In the genomic region with DNA sequence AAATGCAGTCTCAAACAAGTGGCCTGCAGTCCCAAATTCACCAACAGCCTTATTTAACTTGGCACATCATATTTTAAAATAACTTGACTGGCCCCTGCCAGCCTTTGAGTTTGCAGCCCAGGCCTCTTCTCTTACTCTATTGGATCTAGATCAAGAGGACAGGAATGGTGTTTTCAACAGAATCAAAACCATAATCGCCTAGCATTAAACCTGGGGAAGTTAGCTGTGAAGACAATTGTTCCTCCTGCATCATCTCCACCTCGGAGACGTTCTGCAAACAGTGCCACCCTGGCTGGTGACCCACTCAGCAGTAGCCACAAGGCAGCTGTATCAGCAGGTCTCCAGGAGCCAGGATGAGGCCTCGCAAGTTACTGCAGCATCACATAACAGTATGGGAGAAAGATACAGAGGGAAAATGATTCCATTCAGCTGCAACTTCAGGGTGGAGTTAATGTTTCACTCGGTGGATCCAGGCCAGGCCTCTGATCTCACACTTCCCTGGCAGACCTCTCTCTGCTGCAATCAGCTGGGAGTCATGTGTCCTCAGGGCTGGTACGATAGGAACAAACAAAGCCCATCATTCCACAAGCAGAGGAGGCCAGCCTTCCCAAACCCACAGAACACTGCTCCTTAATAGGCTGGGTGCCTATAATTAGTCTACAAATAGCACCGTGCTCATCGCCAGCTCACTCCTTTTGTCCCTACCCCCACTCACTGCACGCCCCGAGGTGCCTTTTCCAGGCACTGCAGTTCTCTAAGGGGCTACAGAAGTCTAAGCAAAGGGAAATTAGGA, we compare ENCODE assay signal across 8 cellular contexts. TPM values are rescaled to one million over a fixed set of nuclear protein-coding genes. Genes with fewer than 3 reads are reported as not detected.
DNase-seq lines count a peak whose midpoint lies in the region; ATAC-seq and TF ChIP-seq lines count a peak whose summit lies in the region.

No MANE protein-coding gene starts in this region.

- peaks cover 10% of the 10 kb centered on the region for H3K27me3 ChIP-seq in gastroesophageal sphincter
- no peaks in the 10 kb centered on the region for H3K27me3 ChIP-seq in prostate gland (replicated peaks; ENCODE audit: insufficient read depth)

- POLR2A ChIA-PET in HEK293T (lab: Yijun Ruan, JAX) = interaction anchor here (1.3 kb wide), 1 partner anchor 14 kb away, joined by 4 read pairs; no protein-coding TSS in a partner anchor

- no peak for TF ChIP-seq POLR2A in gastroesophageal sphincter (IDR thresholded peaks at IDR 0.05)
- TF ChIP-seq POLR2A in prostate gland (IDR thresholded peaks at IDR 0.05) = no peak

- intact Hi-C loops in prostate gland (cut with DNase I) = loop anchor here (5.0 kb wide), 1 partner anchor 292 kb away; no protein-coding TSS in a partner anchor

- peak overlapping the region in 3 of 4 donors; percentile 63 to 72 (median 70) for H3K27ac ChIP-seq in gastroesophageal sphincter
- peak overlapping the region; percentile 28 to 36 for H3K27ac ChIP-seq in prostate gland

- TF ChIP-seq CTCF in gastroesophageal sphincter (IDR thresholded peaks at IDR 0.05) = no peak
- TF ChIP-seq CTCF in prostate gland (IDR thresholded peaks at IDR 0.05) = peak in 1 of 4 experiments; percentile 10

- CTCF ChIA-PET in HEK293T (lab: Yijun Ruan, JAX) = no interaction called here

- DNase-seq in GM04503 (ENCODE audit: low read depth) = peak; percentile 43
- DNase-seq in RPMI7951 (ENCODE audit: low read depth) = peak; percentile 80
- DNase-seq in prostate gland (ENCODE audit: low spot score) = peak; percentile 81
- no peak for DNase-seq in HEK293T (ENCODE audit: extremely low spot score)
- no peak for DNase-seq in T-helper 1 cell
- DNase-seq in NCI-H524 treated with DMSO at 0.1 percent for 48 hours (lab: John Stamatoyannopoulos, UW) = no peak

- H3K36me3 ChIP-seq in gastroesophageal sphincter (no peaks in the 10 kb centered on the region), prostate gland (no peaks in the 10 kb centered on the region)

- no peaks in the 10 kb centered on the region for H3K9me3 ChIP-seq in gastroesophageal sphincter
- no peaks in the 10 kb centered on the region for H3K9me3 ChIP-seq in prostate gland

- H3K4me1 ChIP-seq in gastroesophageal sphincter (peaks cover 4 to 27% (median 11%) of the 10 kb centered on the region in 3 donors), prostate gland (replicated peaks) (no peaks in the 10 kb centered on the region)

- no peak for TF ChIP-seq EP300 in gastroesophageal sphincter (IDR thresholded peaks at IDR 0.05)

- peak; percentile 97 for ATAC-seq in gastroesophageal sphincter
- ATAC-seq in HG03139 (IDR thresholded peaks at IDR 0.05; ENCODE audit: unreplicated experiment) = no peak

- H3K4me3 ChIP-seq in gastroesophageal sphincter (no peak overlapping the region), prostate gland (no peak overlapping the region)

- 12 to 15% methylated on average over 4 to 7 of the region's 10 CpGs for WGBS in gastroesophageal sphincter (ENCODE audit: low coverage in 1 of 2), 2 donors
- WGBS in prostate gland = 21% methylated on average over 10 of the region's 10 CpGs

TF ChIP-seq in HEK293T, 16 proteins besides CTCF, POLR2A, EP300 and RAD21:
- TF ChIP-seq ARNT (IDR thresholded peaks at IDR 0.05) (no peak), ZNF384 (IDR thresholded peaks at IDR 0.05) (no peak), NFRKB (IDR thresholded peaks at IDR 0.05) (no peak), SP1 (IDR thresholded peaks at IDR 0.05) (no peak), ELF4 (IDR thresholded peaks at IDR 0.05) (no peak), L3MBTL2 (conservative IDR thresholded peaks at IDR 0.05) (no peak), SUZ12 (IDR thresholded peaks at IDR 0.05) (no peak), TARDBP (IDR thresholded peaks at IDR 0.05) (no peak), FOXM1 (IDR thresholded peaks at IDR 0.05; ENCODE audit: borderline replicate concordance) (no peak), HDGF (IDR thresholded peaks at IDR 0.05; ENCODE audit: borderline replicate concordance) (no peak), FOXA1 (IDR thresholded peaks at IDR 0.05) (no peak), FOXK2 (IDR thresholded peaks at IDR 0.05) (no peak), BHLHE40 (IDR thresholded peaks at IDR 0.05; ENCODE audit: borderline replicate concordance) (no peak), CTBP1 (IDR thresholded peaks at IDR 0.05; ENCODE audit: borderline replicate concordance) (no peak)
- TF ChIP-seq, protein P1, sequence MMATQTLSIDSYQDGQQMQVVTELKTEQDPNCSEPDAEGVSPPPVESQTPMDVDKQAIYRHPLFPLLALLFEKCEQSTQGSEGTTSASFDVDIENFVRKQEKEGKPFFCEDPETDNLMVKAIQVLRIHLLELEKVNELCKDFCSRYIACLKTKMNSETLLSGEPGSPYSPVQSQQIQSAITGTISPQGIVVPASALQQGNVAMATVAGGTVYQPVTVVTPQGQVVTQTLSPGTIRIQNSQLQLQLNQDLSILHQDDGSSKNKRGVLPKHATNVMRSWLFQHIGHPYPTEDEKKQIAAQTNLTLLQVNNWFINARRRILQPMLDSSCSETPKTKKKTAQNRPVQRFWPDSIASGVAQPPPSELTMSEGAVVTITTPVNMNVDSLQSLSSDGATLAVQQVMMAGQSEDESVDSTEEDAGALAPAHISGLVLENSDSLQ (IDR thresholded peaks at IDR 0.05) = no peak

RNA-seq across cellular contexts. Expression of a gene that starts 18.6 kb away (rescaled TPM):
- not detected in 2 replicates for total RNA-seq in RPMI7951 (2014; rRNA removed; shearing (Covaris generic))
- 1 to 10 TPM in 1 of 4 donors, under 1 TPM in 3; 0.25 to 1.0 (median 0.49) TPM for total RNA-seq in gastroesophageal sphincter
- total RNA-seq in prostate gland = 1 to 10 TPM in 1 of 2 donors, under 1 TPM in 1; 0.68 to 1.1 TPM

RNA-seq across cellular contexts. Expression of a gene that starts 29.8 kb away (rescaled TPM):
- total RNA-seq in RPMI7951 (2014; rRNA removed; shearing (Covaris generic)) = not detected in 2 replicates
- total RNA-seq in gastroesophageal sphincter = 1 to 10 TPM in 3 of 4 donors, under 1 TPM in 1; 0.58 to 5.7 (median 2.4) TPM
- 1 to 10 TPM; 2.3 to 8.5 TPM for total RNA-seq in prostate gland

RNA-seq across cellular contexts. Expression of a gene that starts 42.4 kb away (rescaled TPM):
- total RNA-seq in RPMI7951 (2014; rRNA removed; shearing (Covaris generic)) = 0.10 TPM in 1 of 2 replicates, not detected in the other
- 1 to 10 TPM; 2.7 to 5.8 (median 3.8) TPM for total RNA-seq in gastroesophageal sphincter
- 1 to 10 TPM; 3.0 to 5.6 TPM for total RNA-seq in prostate gland

RNA-seq across cellular contexts. Expression of a gene that starts 57.1 kb away (rescaled TPM):
- total RNA-seq in RPMI7951 (2014; rRNA removed; shearing (Covaris generic)) = 0.68 and 0.72 TPM in 2 replicates
- total RNA-seq in gastroesophageal sphincter (1 to 10 TPM in 1 of 4 donors, under 1 TPM in 3; 0.54 to 3.8 (median 0.65) TPM), prostate gland (10 to 100 TPM in 1 of 2 donors, 1 to 10 TPM in 1; 6.2 to 13.0 TPM)

Comparison
In these comparisons a context has a peak if more than half of its experiments do, and no peak if none do; other contexts are left out.
1. DNase-seq: peak in GM04503 (single experiment), RPMI7951 (single experiment) and prostate gland (single experiment); none in HEK293T (single experiment), T-helper 1 cell (0 of 5) and NCI-H524 treated with DMSO at 0.1 percent for 48 hours (single experiment).